Comparison of ENCODE assay signal across 8 cellular contexts in the genomic region with DNA sequence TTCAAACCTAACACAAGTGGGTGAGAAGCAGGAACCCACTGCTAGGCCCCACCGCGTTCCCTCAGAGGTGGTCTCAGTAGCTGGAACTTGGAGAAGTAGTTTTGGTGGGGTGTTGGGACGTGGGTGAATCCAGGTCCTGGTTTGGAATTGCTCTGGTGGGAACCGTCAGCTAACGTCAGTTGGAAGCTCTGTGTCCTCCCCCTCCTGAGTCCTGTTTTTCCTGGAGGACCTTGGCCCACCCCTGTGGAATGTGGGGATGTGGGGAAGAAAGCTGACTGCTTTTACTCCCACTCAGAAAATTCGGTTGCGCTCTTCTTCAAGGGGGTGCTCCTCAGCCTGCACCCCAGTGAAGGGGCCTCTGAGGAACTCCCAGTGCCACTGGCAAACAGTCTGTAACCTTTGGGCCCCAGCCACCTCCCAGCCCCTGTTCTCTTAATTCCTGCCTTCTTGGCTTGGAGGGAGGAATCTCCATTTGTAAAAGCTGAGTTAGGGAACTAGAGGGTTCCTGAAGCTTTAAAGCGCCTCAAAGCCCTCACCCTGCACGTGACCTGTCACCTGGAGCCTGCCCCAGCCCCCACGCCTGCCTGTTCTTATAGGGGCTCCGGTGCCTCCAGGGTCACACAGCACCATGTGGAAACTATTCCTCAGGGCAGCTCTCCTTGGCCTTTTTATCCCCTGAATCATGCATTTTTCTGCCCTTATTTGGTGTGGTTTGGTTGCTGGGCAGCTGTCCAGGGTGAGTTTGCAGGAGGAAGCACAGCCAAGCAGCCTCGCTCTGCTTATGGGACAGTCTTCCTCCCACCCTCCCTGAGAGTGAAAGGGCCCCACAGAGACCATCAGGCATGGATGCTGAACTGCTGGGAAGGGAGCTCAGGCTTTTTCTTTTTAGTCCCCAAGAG. TPM values are rescaled to one million over a fixed set of nuclear protein-coding genes. Genes with fewer than 3 reads are reported as not detected.
DNase-seq lines count a peak whose midpoint lies in the region; TF ChIP-seq lines count a peak whose summit lies in the region.

No MANE protein-coding gene starts in this region.

- H3K27ac Mint-ChIP-seq in activated CD4-positive, alpha-beta T cell treated with anti-CD3 and anti-CD28 coated beads, Interleukin-2, amount 10 ng/mL, durations not matched to agents 24 days and 14 days: no peak overlapping the region

- no peak overlapping the region for H3K4me3 Mint-ChIP-seq in activated CD4-positive, alpha-beta T cell treated with anti-CD3 and anti-CD28 coated beads, Interleukin-2, amount 10 ng/mL, durations not matched to agents 24 days and 14 days

- no peaks in the 10 kb centered on the region for H3K36me3 Mint-ChIP-seq in activated CD4-positive, alpha-beta T cell treated with anti-CD3 and anti-CD28 coated beads, Interleukin-2, amount 10 ng/mL, durations not matched to agents 24 days and 14 days (ENCODE audit: low read depth)

- H3K27me3 ChIP-seq in stomach smooth muscle (ENCODE audit: control insufficient read depth in 1 of 2, insufficient read depth in 2 of 2, low read length in 2 of 2): no peaks in the 10 kb centered on the region
- H3K27me3 ChIP-seq in MM.1S (replicated peaks; ENCODE audit: insufficient read depth, low read length): no peaks in the 10 kb centered on the region

- H3K27ac ChIP-seq in cingulate gyrus (ENCODE audit: low read depth, low read length): peak overlapping the region; percentile 95
- peak overlapping the region; percentile 100 for H3K27ac ChIP-seq in stomach smooth muscle (ENCODE audit: low read length)
- no peak overlapping the region for H3K27ac ChIP-seq in MM.1S (ENCODE audit: low read length)

- H3K4me2 ChIP-seq in MM.1S (ENCODE audit: low read depth, low read length): no peak overlapping the region

- intact Hi-C loops in activated CD4-positive, alpha-beta T cell treated with anti-CD3 and anti-CD28 coated beads, Interleukin-2, amount 10 ng/mL, durations not matched to agents 24 days and 14 days (cut with micrococcal nuclease): no loop called here

- H3K9ac ChIP-seq in stomach smooth muscle (ENCODE audit: low read length in 2 of 2) (peak overlapping the region; percentile 61 to 84), MM.1S (ENCODE audit: low read length) (no peak overlapping the region)

- H3K9me3 ChIP-seq in stomach smooth muscle (ENCODE audit: control insufficient read depth in 2 of 2, low read length in 2 of 2): no peaks in the 10 kb centered on the region
- no peaks in the 10 kb centered on the region for H3K9me3 ChIP-seq in MM.1S (replicated peaks; ENCODE audit: insufficient read depth, low read length)

- no peaks in the 10 kb centered on the region for H4K20me1 ChIP-seq in MM.1S (ENCODE audit: insufficient read depth, low read length)

- no peaks in the 10 kb centered on the region for H3K9me3 Mint-ChIP-seq in activated CD4-positive, alpha-beta T cell treated with anti-CD3 and anti-CD28 coated beads, Interleukin-2, amount 10 ng/mL, durations not matched to agents 24 days and 14 days

- H3K27me3 Mint-ChIP-seq in activated CD4-positive, alpha-beta T cell treated with anti-CD3 and anti-CD28 coated beads, Interleukin-2, amount 10 ng/mL, durations not matched to agents 24 days and 14 days: no peaks in the 10 kb centered on the region

- no peaks in the 10 kb centered on the region for H3K9me2 ChIP-seq in MM.1S (replicated peaks; ENCODE audit: insufficient read depth, low read length)

- H3K4me1 Mint-ChIP-seq in activated CD4-positive, alpha-beta T cell treated with anti-CD3 and anti-CD28 coated beads, Interleukin-2, amount 10 ng/mL, durations not matched to agents 24 days and 14 days: peaks cover 5% of the 10 kb centered on the region

- H3K4me3 ChIP-seq in LNCaP clone FGC (ENCODE audit: low read depth, low read length) (no peak overlapping the region), stomach smooth muscle (ENCODE audit: low read length in 2 of 2) (peak overlapping the region; percentile 34 to 41), MM.1S (ENCODE audit: low read length) (no peak overlapping the region)

- H2AFZ ChIP-seq in MM.1S (ENCODE audit: low read length): no peak overlapping the region

- DNase-seq in A172 (ENCODE audit: low spot score) (peak; percentile 99), LNCaP clone FGC (ENCODE audit: low read depth) (peak; percentile 69), kidney tubule cell (ENCODE audit: low spot score) (peak; percentile 98), NCI-H82 treated with DMSO at 0.1 percent for 48 hours (lab: John Stamatoyannopoulos, UW; ENCODE audit: unreplicated experiment) (no peak), MM.1S (no peak)
- no peak for DNase-seq in activated CD4-positive, alpha-beta T cell treated with anti-CD3 and anti-CD28 coated beads, Interleukin-2, amount 10 ng/mL, durations not matched to agents 24 days and 14 days

- no peaks in the 10 kb centered on the region for H3F3A ChIP-seq in MM.1S (ENCODE audit: insufficient read depth, low read length)

- H3K4me1 ChIP-seq in stomach smooth muscle (ENCODE audit: control insufficient read depth, insufficient read depth, low read length): peaks cover 74% of the 10 kb centered on the region
- no peaks in the 10 kb centered on the region for H3K4me1 ChIP-seq in MM.1S (ENCODE audit: low read length)

- TF ChIP-seq CTCF in LNCaP clone FGC (IDR thresholded peaks at IDR 0.05; ENCODE audit: control insufficient read depth, extremely low read depth, insufficient read depth) (no peak), MM.1S (IDR thresholded peaks at IDR 0.05; ENCODE audit: low read length) (no peak)

- H3K36me3 ChIP-seq in stomach smooth muscle (ENCODE audit: control insufficient read depth in 2 of 2, insufficient read depth in 2 of 2, low read length in 2 of 2) (peaks cover 6 to 7% of the 10 kb centered on the region in 2 donors), MM.1S (replicated peaks; ENCODE audit: insufficient read depth, low read length) (no peaks in the 10 kb centered on the region)

- no peaks in the 10 kb centered on the region for H3K79me2 ChIP-seq in MM.1S (ENCODE audit: low read length)

RNA-seq across cellular contexts. Expression of gene NAGLU, which starts 16.2 kb away (rescaled TPM):
- 79.2 and 80.1 TPM in 2 replicates for total RNA-seq in A172 (2014; rRNA removed; shearing (Covaris generic))
- total RNA-seq in activated CD4-positive, alpha-beta T cell treated with anti-CD3 and anti-CD28 coated beads, Interleukin-2, amount 10 ng/mL, durations not matched to agents 24 days and 14 days: 20.4 and 20.7 TPM in 2 replicates

RNA-seq across cellular contexts. Expression of gene HSD17B1, which starts 32.9 kb away (rescaled TPM):
- total RNA-seq in A172 (2014; rRNA removed; shearing (Covaris generic)): 1.3 and 1.6 TPM in 2 replicates
- total RNA-seq in activated CD4-positive, alpha-beta T cell treated with anti-CD3 and anti-CD28 coated beads, Interleukin-2, amount 10 ng/mL, durations not matched to agents 24 days and 14 days: 0.42 and 0.83 TPM in 2 replicates

RNA-seq across cellular contexts. Expression of gene COASY, which starts 42.2 kb away (rescaled TPM):
- total RNA-seq in A172 (2014; rRNA removed; shearing (Covaris generic)): 53.9 and 63.6 TPM in 2 replicates
- 97.7 and 109 TPM in 2 replicates for total RNA-seq in activated CD4-positive, alpha-beta T cell treated with anti-CD3 and anti-CD28 coated beads, Interleukin-2, amount 10 ng/mL, durations not matched to agents 24 days and 14 days

RNA-seq across cellular contexts. Expression of gene MLX, which starts 47.1 kb away (rescaled TPM):
- total RNA-seq in A172 (2014; rRNA removed; shearing (Covaris generic)): 47.1 and 52.9 TPM in 2 replicates
- total RNA-seq in activated CD4-positive, alpha-beta T cell treated with anti-CD3 and anti-CD28 coated beads, Interleukin-2, amount 10 ng/mL, durations not matched to agents 24 days and 14 days: 67.8 and 72.6 TPM in 2 replicates

RNA-seq across cellular contexts. Expression of gene PSMC3IP, which starts 57.7 kb away (rescaled TPM):
- 21.4 and 29.9 TPM in 2 replicates for total RNA-seq in A172 (2014; rRNA removed; shearing (Covaris generic))
- total RNA-seq in activated CD4-positive, alpha-beta T cell treated with anti-CD3 and anti-CD28 coated beads, Interleukin-2, amount 10 ng/mL, durations not matched to agents 24 days and 14 days: 29.1 and 31.1 TPM in 2 replicates

Comparison
In these comparisons a context has a peak if more than half of its experiments do, and no peak if none do; other contexts are left out.
1. DNase-seq: peak in A172 (single experiment), LNCaP clone FGC (single experiment) and kidney tubule cell (single experiment); none in NCI-H82 treated with DMSO at 0.1 percent for 48 hours (single experiment), activated CD4-positive, alpha-beta T cell treated with anti-CD3 and anti-CD28 coated beads, Interleukin-2, amount 10 ng/mL, durations not matched to agents 24 days and 14 days (single experiment) and MM.1S (single experiment).
2. H3K4me3 ChIP-seq: peak in stomach smooth muscle (2 of 2); none in LNCaP clone FGC (single experiment) and MM.1S (single experiment).